In genomic region chr1:192270398-192270797, GRCh38 we compare ENCODE assay signal across 14 cellular contexts. TPM values are rescaled to one million over a fixed set of nuclear protein-coding genes. Genes with fewer than 3 reads are reported as not detected.
DNase-seq lines count a peak whose midpoint lies in the region; ATAC-seq and TF ChIP-seq lines count a peak whose summit lies in the region.
"Had no signal": no experiment of that assay in that cellular context is flagged by ENCODE, and none has a peak within 500 bp of the region (broad histone marks: within the 10 kb centered on the region; RNA-seq: fewer than 3 reads in every experiment).

No MANE protein-coding gene starts in this region.

- no peaks in the 10 kb centered on the region for H3K9me3 ChIP-seq in CD8-positive, alpha-beta memory T cell (ENCODE audit: low read length)
- H3K9me3 ChIP-seq: BE2C had no signal

- no peak overlapping the region for H3K27ac ChIP-seq in foreskin keratinocyte
- no peak overlapping the region for H3K27ac ChIP-seq in CD8-positive, alpha-beta memory T cell (ENCODE audit: low read depth, low read length)

- no peaks in the 10 kb centered on the region for H3K27me3 ChIP-seq in foreskin keratinocyte
- no peaks in the 10 kb centered on the region for H3K27me3 ChIP-seq in CD8-positive, alpha-beta memory T cell (ENCODE audit: insufficient read depth, low read length, poor library complexity, severe bottlenecking)
- H3K27me3 ChIP-seq: BE2C had no signal

- intact Hi-C loops in Right ventricle myocardium superior (cut with DNase I) = no loop called here

- H3K36me3 ChIP-seq in CD8-positive, alpha-beta memory T cell (ENCODE audit: insufficient read depth, low read length) = no peaks in the 10 kb centered on the region
- H3K36me3 ChIP-seq: BE2C had no signal

- POLR2A ChIA-PET in CD8-positive, alpha-beta memory T cell (lab: Charles Lee) = no interaction called here

- ATAC-seq in foreskin keratinocyte = peak; percentile 66
- no peak for ATAC-seq in HG03095 (IDR thresholded peaks at IDR 0.05; ENCODE audit: unreplicated experiment)
- no peak for ATAC-seq in Right ventricle myocardium superior (ENCODE audit: poor library complexity)

- no peak overlapping the region for H3K4me3 Mint-ChIP-seq in CD8-positive, alpha-beta memory T cell
- H3K4me3 Mint-ChIP-seq: CD4-positive, alpha-beta memory T cell; IgD-negative memory B cell had no signal

- no peak overlapping the region for H3K27ac Mint-ChIP-seq in CD8-positive, alpha-beta memory T cell
- H3K27ac Mint-ChIP-seq: CD4-positive, alpha-beta memory T cell; IgD-negative memory B cell had no signal

- no peaks in the 10 kb centered on the region for H3K27me3 Mint-ChIP-seq in CD8-positive, alpha-beta memory T cell
- H3K27me3 Mint-ChIP-seq: CD4-positive, alpha-beta memory T cell; IgD-negative memory B cell had no signal

- H3K4me1 ChIP-seq in foreskin keratinocyte = no peaks in the 10 kb centered on the region
- H3K4me1 ChIP-seq in CD8-positive, alpha-beta memory T cell (ENCODE audit: insufficient read depth, low read length) = no peaks in the 10 kb centered on the region

- CTCF ChIA-PET in CD8-positive, alpha-beta memory T cell (lab: Charles Lee) = no interaction called here

- H3K9me3 Mint-ChIP-seq in CD8-positive, alpha-beta memory T cell = no peaks in the 10 kb centered on the region

- no peaks in the 10 kb centered on the region for H3K36me3 Mint-ChIP-seq in CD8-positive, alpha-beta memory T cell
- H3K36me3 Mint-ChIP-seq: CD4-positive, alpha-beta memory T cell; IgD-negative memory B cell had no signal

- no peaks in the 10 kb centered on the region for H3K4me1 Mint-ChIP-seq in CD8-positive, alpha-beta memory T cell
- H3K4me1 Mint-ChIP-seq: CD4-positive, alpha-beta memory T cell; IgD-negative memory B cell had no signal

- no peak overlapping the region for H3K4me3 ChIP-seq in CD8-positive, alpha-beta memory T cell (ENCODE audit: low read length)

- TF ChIP-seq CTCF in foreskin keratinocyte (conservative IDR thresholded peaks at IDR 0.05) = no peak

- peak; percentile 15 for DNase-seq in COLO829 (ENCODE audit: low spot score)
- DNase-seq in HT1080 (ENCODE audit: low read depth) = peak; percentile 28
- peak; percentile 8 for DNase-seq in amniotic epithelial cell (ENCODE audit: low read depth)
- DNase-seq in foreskin keratinocyte = peak; percentile 8 to 53
- DNase-seq in CD8-positive, alpha-beta memory T cell = no peak
- no peak for DNase-seq in NCI-H1092 (lab: John Stamatoyannopoulos, UW)
- DNase-seq in Right ventricle myocardium superior = no peak
- DNase-seq: BE2C; CD4-positive, alpha-beta memory T cell; NCI-H1694 treated with DMSO at 0.1 percent for 48 hours; NCI-H446 treated with DMSO at 0.1 percent for 48 hours had no signal

RNA-seq across cellular contexts. Expression of gene RGS21, which starts 46.4 kb away (rescaled TPM):
- total RNA-seq in HT1080 (2014; rRNA removed; shearing (Covaris generic)) = not detected in 2 replicates
- not detected in 2 replicates for polyA plus RNA-seq in HT1080 (2015; cell fraction: cytosol; rRNA removed)
- not detected in 2 replicates for polyA plus RNA-seq in HT1080 (2015; cell fraction: nucleus; rRNA removed)
- total RNA-seq in foreskin keratinocyte = not detected in 2 replicates
- polyA plus RNA-seq in foreskin keratinocyte = not detected in 2 replicates
- total RNA-seq in CD8-positive, alpha-beta memory T cell = not detected
- not detected for polyA plus RNA-seq in CD8-positive, alpha-beta memory T cell
- not detected for total RNA-seq in Right ventricle myocardium superior
- total RNA-seq: CD4-positive, alpha-beta memory T cell; H4 had no signal
- polyA plus RNA-seq: CD4-positive, alpha-beta memory T cell; IgD-negative memory B cell had no signal

Comparison
In these comparisons a context has a peak if more than half of its experiments do, and no peak if none do; other contexts are left out.
1. DNase-seq: peak in COLO829 (single experiment), HT1080 (single experiment), amniotic epithelial cell (single experiment) and foreskin keratinocyte (2 of 2); none in CD8-positive, alpha-beta memory T cell (0 of 5), NCI-H1092 (single experiment) and Right ventricle myocardium superior (single experiment).